26 cellular contexts compared by ENCODE assay signal in the genomic region with DNA sequence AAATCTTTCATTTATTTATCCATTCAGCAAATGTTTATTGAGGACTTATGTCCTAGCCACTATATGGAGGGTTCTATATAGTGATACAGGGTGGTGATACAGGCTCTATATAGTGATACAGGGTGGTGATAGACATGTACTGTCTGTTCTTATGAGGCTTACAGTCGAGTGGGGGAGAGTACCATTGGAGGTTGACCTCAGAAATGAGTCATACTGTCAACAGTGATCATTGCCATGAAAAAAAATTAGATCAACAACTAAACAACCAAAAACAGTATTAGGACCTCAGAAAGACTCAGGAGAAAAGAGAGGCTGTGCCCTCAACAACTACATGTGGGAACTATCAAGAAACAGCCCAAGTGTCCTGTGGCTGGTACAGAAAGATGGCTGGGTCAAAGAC. TPM values are rescaled to one million over a fixed set of nuclear protein-coding genes. Genes with fewer than 3 reads are reported as not detected.
DNase-seq lines count a peak whose midpoint lies in the region; TF ChIP-seq lines count a peak whose summit lies in the region.
"Had no signal": no experiment of that assay in that cellular context is flagged by ENCODE, and none has a peak within 500 bp of the region (broad histone marks: within the 10 kb centered on the region; RNA-seq: fewer than 3 reads in every experiment).

No MANE protein-coding gene starts in this region.

- H3K27ac ChIP-seq in PC-9 (no peak overlapping the region), mesenchymal stem cell (ENCODE audit: low read length, poor library complexity, severe bottlenecking) (no peak overlapping the region), SJCRH30 (no peak overlapping the region)
- H3K27ac ChIP-seq: body of pancreas, C4-2B, esophagus squamous epithelium, neural progenitor cell, thyroid gland had no signal

- H4K20me1 ChIP-seq in PC-9 (ENCODE audit: insufficient read depth): no peaks in the 10 kb centered on the region

- H2BK15ac ChIP-seq in mesenchymal stem cell (ENCODE audit: low read depth, poor library complexity, severe bottlenecking): no peak overlapping the region

- CTCF ChIA-PET in PC-9 (lab: Charles Lee): no interaction called here

- POLR2A ChIA-PET in PC-9 (lab: Charles Lee; ENCODE audit: unreplicated experiment): no interaction called here

- H3K4me1 ChIP-seq in PC-9 (replicated peaks; ENCODE audit: insufficient read depth) (peaks cover 27% of the 10 kb centered on the region), mesenchymal stem cell (ENCODE audit: control insufficient read depth, insufficient read depth, low read depth, low read length) (peaks cover 5% of the 10 kb centered on the region), SJCRH30 (no peaks in the 10 kb centered on the region)
- H3K4me1 ChIP-seq: body of pancreas, esophagus squamous epithelium, neural progenitor cell, thyroid gland had no signal

- intact Hi-C loops in PC-9 (cut with micrococcal nuclease; ENCODE audit: unreplicated experiment): no loop called here

- H4K91ac ChIP-seq in mesenchymal stem cell (ENCODE audit: low read length): no peak overlapping the region

- no peak overlapping the region for H3K4ac ChIP-seq in mesenchymal stem cell (ENCODE audit: low read depth in 1 of 2, low read length in 2 of 2)

- no peaks in the 10 kb centered on the region for H3F3A ChIP-seq in PC-9 (ENCODE audit: insufficient read depth, low read depth)

- TF ChIP-seq CTCF in PC-9 (conservative IDR thresholded peaks at IDR 0.05) (no peak), cardiac fibroblast (IDR thresholded peaks at IDR 0.05; ENCODE audit: low read depth, low read length) (no peak)

- H3K79me2 ChIP-seq in PC-9 (ENCODE audit: low read depth): no peaks in the 10 kb centered on the region

- no peak overlapping the region for H3K18ac ChIP-seq in mesenchymal stem cell (ENCODE audit: low read depth in 1 of 2, low read length in 2 of 2)

- WGBS in mesenchymal stem cell: no CpG with 5 or more reads among the region's 1 CpG

- H3K4me2 ChIP-seq in PC-9 (peak overlapping the region; percentile 32; the same call in 1 of the 2 replicates), mesenchymal stem cell (ENCODE audit: low read length, poor library complexity, severe bottlenecking) (no peak overlapping the region)
- H3K4me2 ChIP-seq: GM23338, neural progenitor cell had no signal

- H2BK120ac ChIP-seq in mesenchymal stem cell (ENCODE audit: low read depth, low read length): no peak overlapping the region

- H3K9ac ChIP-seq in mesenchymal stem cell (ENCODE audit: low read length): no peak overlapping the region
- H3K9ac ChIP-seq: neural progenitor cell had no signal

- H3K36me3 ChIP-seq in PC-9 (ENCODE audit: low read depth) (no peaks in the 10 kb centered on the region), mesenchymal stem cell (ENCODE audit: control insufficient read depth in 1 of 2, insufficient read depth in 2 of 2, low read depth in 1 of 2, low read length in 2 of 2) (peaks cover 0 to 75% of the 10 kb centered on the region in 2 experiments), SJCRH30 (no peaks in the 10 kb centered on the region)
- H3K36me3 ChIP-seq: esophagus squamous epithelium, neural progenitor cell, thyroid gland had no signal

- no peaks in the 10 kb centered on the region for H3K9me2 ChIP-seq in PC-9 (ENCODE audit: insufficient read depth)

- no TSS peak for BruUV-seq in PC-9 (replicated peaks; lab: Mats Ljungman, UMichigan)

- peaks cover 6% of the 10 kb centered on the region for H3K79me1 ChIP-seq in mesenchymal stem cell (replicated peaks; ENCODE audit: low read length, poor library complexity, severe bottlenecking)

- no peak overlapping the region for H4K8ac ChIP-seq in mesenchymal stem cell (ENCODE audit: low read length)

- no peak overlapping the region for H2BK5ac ChIP-seq in mesenchymal stem cell (ENCODE audit: low read depth, low read length, poor library complexity, severe bottlenecking)

- H3K23ac ChIP-seq in mesenchymal stem cell (ENCODE audit: low read length in 2 of 2): no peak overlapping the region

- H2BK12ac ChIP-seq in mesenchymal stem cell (ENCODE audit: low read length in 2 of 2): no peak overlapping the region

- no peak overlapping the region for H2AK5ac ChIP-seq in mesenchymal stem cell (ENCODE audit: low read length, severe bottlenecking)

- H2AFZ ChIP-seq in PC-9: no peak overlapping the region
- H2AFZ ChIP-seq in mesenchymal stem cell (ENCODE audit: low read depth, low read length): no peak overlapping the region
- H2AFZ ChIP-seq: GM23338, neural progenitor cell had no signal

- H3K4me3 ChIP-seq in PC-9: no peak overlapping the region
- H3K4me3 ChIP-seq in cardiac fibroblast (replicated peaks in 1 of 2; ENCODE audit: low read depth in 2 of 2, low read length in 2 of 2): no peak overlapping the region
- no peak overlapping the region for H3K4me3 ChIP-seq in mesenchymal stem cell (ENCODE audit: insufficient read depth in 1 of 2, low read depth in 1 of 2, low read length in 2 of 2)
- H3K4me3 ChIP-seq in SJCRH30: no peak overlapping the region
- H3K4me3 ChIP-seq: body of pancreas, esophagus squamous epithelium, GM23338, lung, neural progenitor cell, thyroid gland had no signal

- DNase-seq in EL (peak; percentile 35), PC-9 (no peak), cardiac fibroblast (ENCODE audit: low read depth in 2 of 2) (peak; percentile 35 to 75), mesenchymal stem cell (peak; percentile 70), NCI-H82 (lab: John Stamatoyannopoulos, UW) (no peak), DMS 273 (lab: John Stamatoyannopoulos, UW; ENCODE audit: unreplicated experiment) (no peak), activated T-cell treated with anti-CD3 and anti-CD28 coated beads for 4 hours (no peak), SJCRH30 (no peak)
- DNase-seq: activated CD8-positive, alpha-beta T cell treated with anti-CD3 and anti-CD28 coated beads for 36 hours; activated effector memory CD4-positive, alpha-beta T cell treated with anti-CD3 and anti-CD28 coated beads, Interleukin-2, amount 50 U/mL, for 16 hours; activated naive CD8-positive, alpha-beta T cell treated with anti-CD3 and anti-CD28 coated beads, Interleukin-2, amount 10 ng/mL, durations not matched to agents 7 days and 5 days; body of pancreas; cortex of kidney; endodermal cell; esophagus squamous epithelium; KBM-7; NCI-H1436 treated with DMSO at 0.1 percent for 48 hours; NCI-H510A treated with DMSO at 0.1 percent for 48 hours; posterior cingulate gyrus; stimulated activated naive CD8-positive, alpha-beta T cell treated with anti-CD3 and anti-CD28 coated beads, Interleukin-15, Interleukin-2, amounts not matched to agents 100 U/mL and 50 U/mL, for 24 hours; T1000; thyroid gland had no signal

- H3K14ac ChIP-seq in mesenchymal stem cell (ENCODE audit: low read length in 2 of 2): no peak overlapping the region

- H3K9me3 ChIP-seq in PC-9 (ENCODE audit: insufficient read depth, low read depth) (no peaks in the 10 kb centered on the region), mesenchymal stem cell (ENCODE audit: control insufficient read depth, low read length) (no peaks in the 10 kb centered on the region), SJCRH30 (replicated peaks) (no peaks in the 10 kb centered on the region)
- H3K9me3 ChIP-seq: body of pancreas, esophagus squamous epithelium, thyroid gland had no signal

- H3K27me3 ChIP-seq in PC-9 (ENCODE audit: insufficient read depth, low read depth): no peaks in the 10 kb centered on the region
- H3K27me3 ChIP-seq in mesenchymal stem cell (ENCODE audit: control insufficient read depth in 1 of 2, insufficient read depth in 1 of 2, low read length in 2 of 2): no peaks in the 10 kb centered on the region
- no peaks in the 10 kb centered on the region for H3K27me3 ChIP-seq in SJCRH30
- H3K27me3 ChIP-seq: body of pancreas, neural progenitor cell, thyroid gland had no signal

RNA-seq across cellular contexts. Expression of gene PAPPA, which starts 22.0 kb away (rescaled TPM):
- total RNA-seq in PC-9 (2021): 3.4 and 3.9 TPM in 2 replicates
- polyA plus RNA-seq in mesenchymal stem cell (2013, experiment 1 of 2): 90.6 TPM
- 85.6 TPM for polyA plus RNA-seq in mesenchymal stem cell (2013, experiment 2 of 2)
- 2.5 and 2.8 TPM in 2 replicates for total RNA-seq in SJCRH30 (2014; rRNA removed; shearing (Covaris generic))
- total RNA-seq: activated CD8-positive, alpha-beta T cell treated with anti-CD3 and anti-CD28 coated beads for 36 hours; activated naive CD8-positive, alpha-beta T cell treated with anti-CD3 and anti-CD28 coated beads, Interleukin-2, amount 10 ng/mL, durations not matched to agents 7 days and 5 days had no signal

Comparison
In these comparisons a context has a peak if more than half of its experiments do, and no peak if none do; other contexts are left out.
1. DNase-seq: peak in EL (single experiment), cardiac fibroblast (2 of 2) and mesenchymal stem cell (single experiment); none in PC-9 (0 of 2), NCI-H82 (single experiment), DMS 273 (single experiment), activated T-cell treated with anti-CD3 and anti-CD28 coated beads for 4 hours (single experiment) and SJCRH30 (0 of 2).